In the genomic region with DNA sequence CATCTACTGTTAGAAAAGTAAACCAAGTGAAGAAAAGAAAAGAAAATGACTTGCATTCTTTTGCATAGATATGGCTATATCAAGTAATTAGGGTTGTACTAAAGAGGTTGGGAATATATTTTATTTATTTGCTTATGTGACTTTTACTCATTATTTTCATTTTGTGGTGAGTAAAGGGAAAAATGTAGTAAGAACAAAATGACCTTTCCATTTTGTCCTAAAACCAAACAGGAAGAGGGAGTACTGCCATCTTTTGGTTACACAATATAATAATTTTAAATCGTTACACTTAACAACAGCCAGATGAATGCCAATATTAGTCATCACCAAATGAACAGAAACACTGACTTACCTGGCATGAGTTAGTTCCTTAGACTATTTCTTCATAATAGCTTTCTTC, we compare ENCODE assay signal across 1 cellular context.
TF ChIP-seq lines count a peak whose summit lies in the region.

No MANE protein-coding gene starts in this region.

TF ChIP-seq in HCT116, 20 proteins besides CTCF, POLR2A, EP300 and RAD21 (continued from another document):
- TF ChIP-seq JUND (IDR thresholded peaks at IDR 0.05), result peak; percentile 48; the same call in 1 of the 2 replicates
TF ChIP-seq in HCT116: peak in this region for 6.
